ENCODE assay signal across 9 cellular contexts in genomic region chr16:81625544-81626152, GRCh38.
DNase-seq lines count a peak whose midpoint lies in the region; ATAC-seq, FAIRE-seq and TF ChIP-seq lines count a peak whose summit lies in the region.
"Had no signal": no experiment of that assay in that cellular context is flagged by ENCODE, and none has a peak within 500 bp of the region (broad histone marks: within the 10 kb centered on the region; RNA-seq: fewer than 3 reads in every experiment).

No MANE protein-coding gene starts in this region.

- no peak overlapping the region for H2AK5ac ChIP-seq in mesenchymal stem cell (ENCODE audit: low read length, severe bottlenecking)

- H4K8ac ChIP-seq in mesenchymal stem cell (ENCODE audit: low read length), result no peak overlapping the region

- H2BK15ac ChIP-seq in mesenchymal stem cell (ENCODE audit: low read depth, poor library complexity, severe bottlenecking), result no peak overlapping the region

- no peak for FAIRE-seq in H54 (lab: Jason Lieb, UNC)
- FAIRE-seq: islet of Langerhans had no signal

- TF ChIP-seq CTCF in body of pancreas (IDR thresholded peaks at IDR 0.05), result no peak

- no peak overlapping the region for H3K14ac ChIP-seq in mesenchymal stem cell (ENCODE audit: low read length in 2 of 2)

- no peak overlapping the region for H2BK5ac ChIP-seq in mesenchymal stem cell (ENCODE audit: low read depth, low read length, poor library complexity, severe bottlenecking)

- no peak overlapping the region for H2BK12ac ChIP-seq in mesenchymal stem cell (ENCODE audit: low read length in 2 of 2)

- no peak overlapping the region for H3K9ac ChIP-seq in mesenchymal stem cell (ENCODE audit: low read length)

- no peak overlapping the region for H3K4me3 ChIP-seq in body of pancreas
- H3K4me3 ChIP-seq in mesenchymal stem cell (ENCODE audit: insufficient read depth in 1 of 2, low read depth in 1 of 2, low read length in 2 of 2), result no peak overlapping the region

- DNase-seq in Ammon's horn (ENCODE audit: low spot score), result peak; percentile 58
- DNase-seq in H54 (ENCODE audit: insufficient read length, low spot score), result peak; percentile 80
- DNase-seq in body of pancreas, result peak; percentile 86 to 95 (median 94)
- peak; percentile 68 for DNase-seq in mesenchymal stem cell
- no peak for DNase-seq in NCI-H146 treated with DMSO at 0.1 percent for 48 hours (lab: John Stamatoyannopoulos, UW; ENCODE audit: unreplicated experiment)
- DNase-seq in SW 1271 (lab: John Stamatoyannopoulos, UW), result no peak

- peak overlapping the region in 1 of 2 experiments; percentile 55 for H3K18ac ChIP-seq in mesenchymal stem cell (ENCODE audit: low read depth in 1 of 2, low read length in 2 of 2)

- no peaks in the 10 kb centered on the region for H3K27me3 ChIP-seq in body of pancreas
- H3K27me3 ChIP-seq in mesenchymal stem cell (ENCODE audit: control insufficient read depth in 1 of 2, insufficient read depth in 1 of 2, low read length in 2 of 2), result no peaks in the 10 kb centered on the region

- no peak overlapping the region for H2BK120ac ChIP-seq in mesenchymal stem cell (ENCODE audit: low read depth, low read length)

- ATAC-seq in body of pancreas (peak; percentile 94), GM18867 (IDR thresholded peaks at IDR 0.05; ENCODE audit: unreplicated experiment) (no peak), HG02970 (IDR thresholded peaks at IDR 0.05; ENCODE audit: low FRiP score, unreplicated experiment) (no peak)

- H2AFZ ChIP-seq in mesenchymal stem cell (ENCODE audit: low read depth, low read length), result no peak overlapping the region

- peak overlapping the region; percentile 49 to 86 (median 82) for H3K27ac ChIP-seq in body of pancreas
- no peak overlapping the region for H3K27ac ChIP-seq in mesenchymal stem cell (ENCODE audit: low read length, poor library complexity, severe bottlenecking)

- H3K36me3 ChIP-seq in body of pancreas (replicated peaks in 1 of 2; ENCODE audit: insufficient read depth in 1 of 2, low read depth in 2 of 2) (no peaks in the 10 kb centered on the region), mesenchymal stem cell (ENCODE audit: control insufficient read depth in 1 of 2, insufficient read depth in 2 of 2, low read depth in 1 of 2, low read length in 2 of 2) (peaks cover 5 to 29% of the 10 kb centered on the region in 2 experiments)

- peaks cover 33% of the 10 kb centered on the region for H3K79me1 ChIP-seq in mesenchymal stem cell (replicated peaks; ENCODE audit: low read length, poor library complexity, severe bottlenecking)

- H3K4me1 ChIP-seq in body of pancreas (peaks cover 20% of the 10 kb centered on the region), mesenchymal stem cell (ENCODE audit: control insufficient read depth, insufficient read depth, low read depth, low read length) (peaks cover 20% of the 10 kb centered on the region)

- no peak overlapping the region for H3K4me2 ChIP-seq in mesenchymal stem cell (ENCODE audit: low read length, poor library complexity, severe bottlenecking)

- WGBS in body of pancreas, 2 donors, result 4 to 22% methylated on average over 5 to 9 of the region's 9 CpGs
- 89% methylated on average over 9 of the region's 9 CpGs for WGBS in mesenchymal stem cell

- intact Hi-C loops in body of pancreas (cut with DNase I), result no loop called here

- H3K4ac ChIP-seq in mesenchymal stem cell (ENCODE audit: low read depth in 1 of 2, low read length in 2 of 2), result no peak overlapping the region

- no peak overlapping the region for H4K91ac ChIP-seq in mesenchymal stem cell (ENCODE audit: low read length)

- H3K9me3 ChIP-seq in body of pancreas (no peaks in the 10 kb centered on the region), mesenchymal stem cell (ENCODE audit: control insufficient read depth, low read length) (no peaks in the 10 kb centered on the region)

- TF ChIP-seq POLR2A in H54 (IDR thresholded peaks at IDR 0.05; ENCODE audit: low read depth, low read length), result no peak
- no peak for TF ChIP-seq POLR2A in body of pancreas (IDR thresholded peaks at IDR 0.05)

- no peak overlapping the region for H3K23ac ChIP-seq in mesenchymal stem cell (ENCODE audit: low read length in 2 of 2)

Comparison
In these comparisons a context has a peak if more than half of its experiments do, and no peak if none do; other contexts are left out.
1. DNase-seq: peak in Ammon's horn (single experiment), H54 (single experiment), body of pancreas (4 of 4) and mesenchymal stem cell (single experiment); none in NCI-H146 treated with DMSO at 0.1 percent for 48 hours (single experiment) and SW 1271 (0 of 2).